Comparison of ENCODE assay signal across 9 cellular contexts in genomic region chr7:73342645-73343044, GRCh38. TPM values are rescaled to one million over a fixed set of nuclear protein-coding genes. Genes with fewer than 3 reads are reported as not detected.
DNase-seq lines count a peak whose midpoint lies in the region; ATAC-seq and TF ChIP-seq lines count a peak whose summit lies in the region.
"Had no signal": no experiment of that assay in that cellular context is flagged by ENCODE, and none has a peak within 500 bp of the region (broad histone marks: within the 10 kb centered on the region; RNA-seq: fewer than 3 reads in every experiment).

No MANE protein-coding gene starts in this region.

- H3K4me3 Mint-ChIP-seq in neural crest cell, result no peak overlapping the region
- H3K4me3 Mint-ChIP-seq in activated naive CD8-positive, alpha-beta T cell treated with anti-CD3 and anti-CD28 coated beads, Interleukin-2, amount 50 U/mL, for 24 hours, result no peak overlapping the region

- H3K36me3 Mint-ChIP-seq in neural crest cell (ENCODE audit: low read depth), result no peaks in the 10 kb centered on the region
- no peaks in the 10 kb centered on the region for H3K36me3 Mint-ChIP-seq in activated naive CD8-positive, alpha-beta T cell treated with anti-CD3 and anti-CD28 coated beads, Interleukin-2, amount 50 U/mL, for 24 hours (ENCODE audit: low read depth)

- H3K27ac Mint-ChIP-seq in neural crest cell (ENCODE audit: unreplicated experiment), result no peak overlapping the region
- H3K27ac Mint-ChIP-seq in activated naive CD8-positive, alpha-beta T cell treated with anti-CD3 and anti-CD28 coated beads, Interleukin-2, amount 50 U/mL, for 24 hours, result no peak overlapping the region

- DNase-seq in Ammon's horn (ENCODE audit: low spot score) (peak; percentile 53), NCI-H2107 (lab: John Stamatoyannopoulos, UW) (peak; percentile 48), epithelial cell of esophagus (ENCODE audit: low read depth) (peak; percentile 39), neural crest cell (ENCODE audit: low read depth, low spot score) (no peak), D341Med (ENCODE audit: low spot score) (no peak), Kasumi-1 (lab: John Stamatoyannopoulos, UW) (no peak), G401 (ENCODE audit: low spot score) (no peak)
- no peak for DNase-seq in activated naive CD8-positive, alpha-beta T cell treated with anti-CD3 and anti-CD28 coated beads, Interleukin-2, amount 50 U/mL, for 24 hours

- in situ Hi-C loops in G401 (cut with HindIII; ENCODE audit: low sequenced_read_pairs), result loop anchor here (5.0 kb wide), 1 partner anchor 105 kb away; no protein-coding TSS in a partner anchor

- no peak overlapping the region for H3K4me3 ChIP-seq in epithelial cell of esophagus (ENCODE audit: low read length)

- H3K9me3 Mint-ChIP-seq in neural crest cell, result no peaks in the 10 kb centered on the region
- H3K9me3 Mint-ChIP-seq in activated naive CD8-positive, alpha-beta T cell treated with anti-CD3 and anti-CD28 coated beads, Interleukin-2, amount 50 U/mL, for 24 hours, result no peaks in the 10 kb centered on the region

- peaks cover 25% of the 10 kb centered on the region for H3K4me1 Mint-ChIP-seq in neural crest cell
- H3K4me1 Mint-ChIP-seq in activated naive CD8-positive, alpha-beta T cell treated with anti-CD3 and anti-CD28 coated beads, Interleukin-2, amount 50 U/mL, for 24 hours, result no peaks in the 10 kb centered on the region

- H3K27me3 Mint-ChIP-seq in neural crest cell (ENCODE audit: low read depth), result no peaks in the 10 kb centered on the region
- peaks cover 10% of the 10 kb centered on the region for H3K27me3 Mint-ChIP-seq in activated naive CD8-positive, alpha-beta T cell treated with anti-CD3 and anti-CD28 coated beads, Interleukin-2, amount 50 U/mL, for 24 hours

- TF ChIP-seq CTCF in epithelial cell of esophagus (IDR thresholded peaks at IDR 0.05; ENCODE audit: insufficient read depth, low read depth, low read length, missing control alignments) (peak; percentile 53), neural crest cell (conservative IDR thresholded peaks at IDR 0.05) (peak; percentile 57)

- no peak for ATAC-seq in activated naive CD8-positive, alpha-beta T cell treated with anti-CD3 and anti-CD28 coated beads, Interleukin-2, amount 50 U/mL, for 24 hours

RNA-seq across cellular contexts. Expression of gene FKBP6, which starts 14.7 kb away (rescaled TPM):
- total RNA-seq in neural crest cell, result not detected in 2 replicates
- not detected in 2 replicates for total RNA-seq in G401 (2014; rRNA removed; shearing (Covaris generic))
- total RNA-seq: activated CD8-positive, alpha-beta memory T cell treated with anti-CD3 and anti-CD28 coated beads for 36 hours had no signal

RNA-seq across cellular contexts. Expression of gene TRIM50, which starts 14.8 kb away (rescaled TPM):
- total RNA-seq in neural crest cell, result not detected in 2 replicates
- not detected in 2 replicates for total RNA-seq in G401 (2014; rRNA removed; shearing (Covaris generic))
- total RNA-seq: activated CD8-positive, alpha-beta memory T cell treated with anti-CD3 and anti-CD28 coated beads for 36 hours had no signal

RNA-seq across cellular contexts. Expression of gene NSUN5, which starts 34.0 kb away (rescaled TPM):
- 33.6 and 40.2 TPM in 2 replicates for total RNA-seq in neural crest cell
- 52.7 and 66.8 TPM in 2 replicates for total RNA-seq in G401 (2014; rRNA removed; shearing (Covaris generic))

Comparison
In these comparisons a context has a peak if more than half of its experiments do, and no peak if none do; other contexts are left out.
1. DNase-seq: peak in Ammon's horn (single experiment), NCI-H2107 (single experiment) and epithelial cell of esophagus (single experiment); none in neural crest cell (single experiment), D341Med (single experiment), Kasumi-1 (0 of 2), G401 (single experiment) and activated naive CD8-positive, alpha-beta T cell treated with anti-CD3 and anti-CD28 coated beads, Interleukin-2, amount 50 U/mL, for 24 hours (single experiment).